In genomic region chr20:32181606-32182005, GRCh38 we compare ENCODE assay signal across 26 cellular contexts.
"Had no signal": no experiment of that assay in that cellular context is flagged by ENCODE, and none has a peak within 500 bp of the region (broad histone marks: within the 10 kb centered on the region; RNA-seq: fewer than 3 reads in every experiment).

No MANE protein-coding gene starts in this region.

- H3K27me3 ChIP-seq: ascending aorta, body of pancreas had no signal

- H3K4me3 Mint-ChIP-seq: activated B cell treated with CpG ODN at 0.5 μM for 24 hours; activated CD4-positive, alpha-beta T cell treated with anti-CD3 and anti-CD28 coated beads, Interleukin-2, amount 10 ng/mL, durations not matched to agents 24 days and 14 days; activated CD8-positive, alpha-beta memory T cell treated with anti-CD3 and anti-CD28 coated beads, Interleukin-2, amount 10 ng/mL, durations not matched to agents 7 days and 5 days; activated naive CD8-positive, alpha-beta T cell treated with anti-CD3 and anti-CD28 coated beads, Interleukin-2, amount 50 U/mL, for 24 hours; activated T-cell treated with anti-CD3 and anti-CD28 coated beads, Interleukin-2, amount 50 U/mL, for 4 hours; T-helper 1 cell treated with Interleukin-12 subunit alpha and Interleukin-12 subunit beta and Interleukin-4 antibody, amounts not matched to agents 30 μg/mL and 1 μg/mL, for 36 hours had no signal

- DNase-seq: activated B cell treated with CpG ODN at 0.5 μM for 24 hours; activated CD4-positive, alpha-beta T cell treated with anti-CD3 and anti-CD28 coated beads for 1 hour; activated CD4-positive, alpha-beta T cell treated with anti-CD3 and anti-CD28 coated beads, Interleukin-2, amount 10 ng/mL, durations not matched to agents 24 days and 14 days; activated CD4-positive, alpha-beta T cell treated with anti-CD3 and anti-CD28 coated beads, Interleukin-2, amount 50 U/mL, for 48 hours; activated CD8-positive, alpha-beta memory T cell treated with anti-CD3 and anti-CD28 coated beads, Interleukin-2, amount 10 ng/mL, durations not matched to agents 7 days and 5 days; activated effector memory CD4-positive, alpha-beta T cell treated with anti-CD3 and anti-CD28 coated beads, Interleukin-2, amount 50 U/mL, for 16 hours; activated naive CD4-positive, alpha-beta T cell treated with Interleukin-2 at 50 U/mL for 16 hours; activated naive CD8-positive, alpha-beta T cell treated with anti-CD3 and anti-CD28 coated beads, Interleukin-2, amount 50 U/mL, for 24 hours; activated T-cell treated with anti-CD3 and anti-CD28 coated beads, Interleukin-2, amount 50 U/mL, for 4 hours; amniotic stem cell; body of pancreas; Kasumi-1; KBM-7; NCI-H1105 treated with DMSO at 0.1 percent for 48 hours; NCI-H1436 treated with DMSO at 0.1 percent for 48 hours; NCI-H187; NCI-H2081; NCI-H510A treated with DMSO at 0.1 percent for 48 hours; NCI-H69; NK-92 treated with Interleukin-12 subunit alpha and Interleukin-12 subunit beta, amount 100 ng/mL, for 24 hours; OCI-M1; SHP77 treated with DMSO at 0.1 percent for 48 hours had no signal

- H3K36me3 ChIP-seq: ascending aorta had no signal

- H3K27ac Mint-ChIP-seq: activated B cell treated with CpG ODN at 0.5 μM for 24 hours; activated CD4-positive, alpha-beta T cell treated with anti-CD3 and anti-CD28 coated beads, Interleukin-2, amount 10 ng/mL, durations not matched to agents 24 days and 14 days; activated CD8-positive, alpha-beta memory T cell treated with anti-CD3 and anti-CD28 coated beads, Interleukin-2, amount 10 ng/mL, durations not matched to agents 7 days and 5 days; activated naive CD4-positive, alpha-beta T cell treated with anti-CD3 and anti-CD28 coated beads, Interleukin-2, amount 50 U/mL, for 72 hours; activated naive CD8-positive, alpha-beta T cell treated with anti-CD3 and anti-CD28 coated beads, Interleukin-2, amount 50 U/mL, for 24 hours; T-helper 1 cell treated with Interleukin-12 subunit alpha and Interleukin-12 subunit beta and Interleukin-4 antibody, amounts not matched to agents 30 μg/mL and 1 μg/mL, for 36 hours had no signal

- H3K4me3 ChIP-seq: ascending aorta, body of pancreas had no signal

- FAIRE-seq: bronchial epithelial cell had no signal

- H3K9me3 Mint-ChIP-seq: activated B cell treated with CpG ODN at 0.5 μM for 24 hours; activated CD4-positive, alpha-beta T cell treated with anti-CD3 and anti-CD28 coated beads, Interleukin-2, amount 10 ng/mL, durations not matched to agents 24 days and 14 days; activated naive CD4-positive, alpha-beta T cell treated with anti-CD3 and anti-CD28 coated beads, Interleukin-2, amount 50 U/mL, for 72 hours; activated naive CD8-positive, alpha-beta T cell treated with anti-CD3 and anti-CD28 coated beads, Interleukin-2, amount 50 U/mL, for 24 hours; activated T-cell treated with anti-CD3 and anti-CD28 coated beads, Interleukin-2, amount 50 U/mL, for 4 hours; T-helper 1 cell treated with Interleukin-12 subunit alpha and Interleukin-12 subunit beta and Interleukin-4 antibody, amounts not matched to agents 30 μg/mL and 1 μg/mL, for 36 hours had no signal

- H3K9me3 ChIP-seq: ascending aorta, body of pancreas had no signal

- H3K27me3 Mint-ChIP-seq: activated B cell treated with CpG ODN at 0.5 μM for 24 hours; activated CD4-positive, alpha-beta T cell treated with anti-CD3 and anti-CD28 coated beads, Interleukin-2, amount 10 ng/mL, durations not matched to agents 24 days and 14 days; activated CD8-positive, alpha-beta memory T cell treated with anti-CD3 and anti-CD28 coated beads, Interleukin-2, amount 10 ng/mL, durations not matched to agents 7 days and 5 days; activated naive CD8-positive, alpha-beta T cell treated with anti-CD3 and anti-CD28 coated beads, Interleukin-2, amount 50 U/mL, for 24 hours had no signal

- H3K27ac ChIP-seq: ascending aorta, body of pancreas had no signal

- ATAC-seq: activated CD8-positive, alpha-beta memory T cell treated with anti-CD3 and anti-CD28 coated beads, Interleukin-2, amount 10 ng/mL, durations not matched to agents 7 days and 5 days; body of pancreas had no signal

- H3K36me3 Mint-ChIP-seq: activated naive CD4-positive, alpha-beta T cell treated with anti-CD3 and anti-CD28 coated beads, Interleukin-2, amount 50 U/mL, for 72 hours had no signal

- H3K4me1 ChIP-seq: ascending aorta, body of pancreas had no signal

- H3K4me1 Mint-ChIP-seq: activated B cell treated with CpG ODN at 0.5 μM for 24 hours; activated CD4-positive, alpha-beta T cell treated with anti-CD3 and anti-CD28 coated beads, Interleukin-2, amount 10 ng/mL, durations not matched to agents 24 days and 14 days; activated CD8-positive, alpha-beta memory T cell treated with anti-CD3 and anti-CD28 coated beads, Interleukin-2, amount 10 ng/mL, durations not matched to agents 7 days and 5 days; activated naive CD8-positive, alpha-beta T cell treated with anti-CD3 and anti-CD28 coated beads, Interleukin-2, amount 50 U/mL, for 24 hours had no signal
